Comparison of ENCODE assay signal across 14 cellular contexts in genomic region chr17:41635121-41636097, GRCh38. TPM values are rescaled to one million over a fixed set of nuclear protein-coding genes. Genes with fewer than 3 reads are reported as not detected.
DNase-seq lines count a peak whose midpoint lies in the region; ATAC-seq and TF ChIP-seq lines count a peak whose summit lies in the region.
"Had no signal": no experiment of that assay in that cellular context is flagged by ENCODE, and none has a peak within 500 bp of the region (broad histone marks: within the 10 kb centered on the region; RNA-seq: fewer than 3 reads in every experiment).

No MANE protein-coding gene starts in this region.

- DNase-seq in H4 (ENCODE audit: low spot score) (peak; percentile 87), WTC11 (ENCODE audit: low spot score) (no peak), hepatic stellate cell (ENCODE audit: low spot score) (peak; percentile 34), retina (peak; percentile 62), brain microvascular endothelial cell (no peak), COR-L47 (lab: John Stamatoyannopoulos, UW) (no peak), T-cell (no peak), C1 segment of cervical spinal cord (lab: John Stamatoyannopoulos, UW) (no peak)
- DNase-seq: activated T-cell treated with anti-CD3 and anti-CD28 coated beads, Interleukin-2, amount 50 U/mL, for 48 hours; colonic mucosa; NCI-H1436 had no signal

- H3K27me3 Mint-ChIP-seq in WTC11 (ENCODE audit: low read depth) (no peaks in the 10 kb centered on the region), T-cell (peaks cover 1 to 4% of the 10 kb centered on the region in 2 donors)
- H3K27me3 Mint-ChIP-seq: stimulated activated naive CD8-positive, alpha-beta T cell treated with anti-CD3 and anti-CD28 coated beads, Interleukin-15, Interleukin-2, amounts not matched to agents 100 ng/mL and 50 ng/mL, for 24 hours had no signal

- CTCF ChIA-PET in WTC11 (lab: Charles Lee) (interaction anchor here (1.0 to 3.8 kb wide), 10 partner anchors 13 to 772 kb away, joined by 3 to 36 read pairs (median 7); partner anchors contain the start of gene KRT19), T-cell (lab: Charles Lee) (no interaction called here)

- H3K36me3 ChIP-seq in brain microvascular endothelial cell (replicated peaks), result no peaks in the 10 kb centered on the region
- H3K36me3 ChIP-seq: colonic mucosa had no signal

- H3K36me3 Mint-ChIP-seq in WTC11 (no peaks in the 10 kb centered on the region), T-cell (no peaks in the 10 kb centered on the region)

- H3K4me1 Mint-ChIP-seq in WTC11 (peaks cover 10% of the 10 kb centered on the region), T-cell (no peaks in the 10 kb centered on the region)

- POLR2A ChIA-PET in WTC11 (lab: Charles Lee) (no interaction called here), T-cell (lab: Charles Lee) (interaction anchor here in 1 of 2 donors (0.5 kb wide), 1 partner anchor 71 kb away, joined by 3 read pairs; no protein-coding TSS in a partner anchor)

- no peaks in the 10 kb centered on the region for H3K27me3 ChIP-seq in brain microvascular endothelial cell (replicated peaks)
- H3K27me3 ChIP-seq: colonic mucosa had no signal

- TF ChIP-seq CTCF in WTC11 (IDR thresholded peaks at IDR 0.05) (no peak), brain microvascular endothelial cell (IDR thresholded peaks at IDR 0.05; ENCODE audit: low read depth, low read length, missing control alignments) (no peak)

- H3K9me3 Mint-ChIP-seq in WTC11 (no peaks in the 10 kb centered on the region), T-cell (no peaks in the 10 kb centered on the region)
- H3K9me3 Mint-ChIP-seq: stimulated activated naive CD8-positive, alpha-beta T cell treated with anti-CD3 and anti-CD28 coated beads, Interleukin-15, Interleukin-2, amounts not matched to agents 100 ng/mL and 50 ng/mL, for 24 hours had no signal

- H3K4me3 Mint-ChIP-seq in WTC11 (no peak overlapping the region), T-cell (no peak overlapping the region)
- H3K4me3 Mint-ChIP-seq: stimulated activated naive CD8-positive, alpha-beta T cell treated with anti-CD3 and anti-CD28 coated beads, Interleukin-15, Interleukin-2, amounts not matched to agents 100 ng/mL and 50 ng/mL, for 24 hours had no signal

- in situ Hi-C loops in brain microvascular endothelial cell (cut with HindIII; ENCODE audit: low pct_ligation_motif_present, low sequenced_read_pairs), result no loop called here

- ATAC-seq in WTC11 (peak; percentile 62), T-cell (replicated peaks in 1 of 4) (no peak)

- H3K27ac Mint-ChIP-seq in WTC11 (peak overlapping the region; percentile 84), T-cell (no peak overlapping the region)
- H3K27ac Mint-ChIP-seq: stimulated activated naive CD8-positive, alpha-beta T cell treated with anti-CD3 and anti-CD28 coated beads, Interleukin-15, Interleukin-2, amounts not matched to agents 100 ng/mL and 50 ng/mL, for 24 hours had no signal

- no peak overlapping the region for H3K4me3 ChIP-seq in brain microvascular endothelial cell (ENCODE audit: low read depth, low read length)
- H3K4me3 ChIP-seq: colonic mucosa had no signal

- H3K27ac ChIP-seq in brain microvascular endothelial cell, result no peak overlapping the region
- H3K27ac ChIP-seq: colonic mucosa had no signal

TF ChIP-seq in WTC11, 78 proteins besides CTCF, POLR2A, EP300 and RAD21 (continues in another document):
- TF ChIP-seq HMGA2 (CRISPR knock-in tag; IDR thresholded peaks at IDR 0.05) (no peak), SP1 (CRISPR knock-in tag; conservative IDR thresholded peaks at IDR 0.05) (no peak), ZNF671 (CRISPR knock-in tag; IDR thresholded peaks at IDR 0.05) (no peak), CDX4 (CRISPR knock-in tag; IDR thresholded peaks at IDR 0.05; ENCODE audit: borderline replicate concordance) (no peak), PRDM15 (CRISPR knock-in tag; IDR thresholded peaks at IDR 0.05) (no peak), ELF4 (CRISPR knock-in tag; IDR thresholded peaks at IDR 0.05; ENCODE audit: low read depth) (no peak), ZNF263 (CRISPR knock-in tag; IDR thresholded peaks at IDR 0.05; ENCODE audit: low read depth) (no peak), NR1H2 (CRISPR knock-in tag; IDR thresholded peaks at IDR 0.05) (no peak), ATF3 (CRISPR knock-in tag; conservative IDR thresholded peaks at IDR 0.05) (no peak), USF1 (CRISPR knock-in tag; IDR thresholded peaks at IDR 0.05) (no peak), HMGXB4 (CRISPR knock-in tag; IDR thresholded peaks at IDR 0.05) (no peak), TEAD4 (CRISPR knock-in tag; IDR thresholded peaks at IDR 0.05) (no peak)

RNA-seq across cellular contexts. Expression of gene KRT17, which starts 11.0 kb away (rescaled TPM):
- 81.4 and 83.8 TPM in 2 replicates for total RNA-seq in H4 (2014; rRNA removed; shearing (Covaris generic))
- total RNA-seq in WTC11 (2021), result 0.53 to 1.5 TPM (median 0.92 TPM) in 3 replicates
- not detected for total RNA-seq in T-cell

RNA-seq across cellular contexts. Expression of gene KRT16, which starts 22.8 kb away (rescaled TPM):
- total RNA-seq in H4 (2014; rRNA removed; shearing (Covaris generic)), result 2.5 and 3.2 TPM in 2 replicates
- not detected in 3 replicates for total RNA-seq in WTC11 (2021)
- total RNA-seq in T-cell, result not detected
- total RNA-seq: colonic mucosa, glomerular endothelial cell, mononuclear cell had no signal

RNA-seq across cellular contexts. Expression of gene KRT14, which starts 48.7 kb away (rescaled TPM):
- total RNA-seq in H4 (2014; rRNA removed; shearing (Covaris generic)), result not detected in 2 replicates
- not detected in 3 replicates for total RNA-seq in WTC11 (2021)
- total RNA-seq in T-cell, result not detected
- total RNA-seq: colonic mucosa, glomerular endothelial cell, mononuclear cell had no signal

RNA-seq across cellular contexts. Expression of gene EIF1, which starts 53.3 kb away (rescaled TPM):
- total RNA-seq in H4 (2014; rRNA removed; shearing (Covaris generic)), result 86.6 and 90.0 TPM in 2 replicates
- total RNA-seq in WTC11 (2021) (466 to 481 TPM (median 475 TPM) in 3 replicates), T-cell (1,000 to 10,000 TPM in 2 of 5 donors, 100 to 1,000 TPM in 3; 962 to 2,431 (median 988) TPM)

Comparison
In these comparisons a context has a peak if more than half of its experiments do, and no peak if none do; other contexts are left out.
1. DNase-seq: peak in H4 (single experiment), hepatic stellate cell (single experiment) and retina (single experiment); none in WTC11 (single experiment), brain microvascular endothelial cell (single experiment), COR-L47 (single experiment), T-cell (0 of 34) and C1 segment of cervical spinal cord (0 of 14).
2. RNA of gene KRT17, which starts 11.0 kb away (total RNA-seq): 81.4 to 83.8 TPM in H4; 0.53 to 1.5 TPM in WTC11 and not detected in T-cell; every median in the first group is over 10 times any median in the second.